ENCODE assay signal across 14 cellular contexts in genomic region chr10:33073641-33074410, GRCh38.
DNase-seq lines count a peak whose midpoint lies in the region; ATAC-seq and TF ChIP-seq lines count a peak whose summit lies in the region.
"Had no signal": no experiment of that assay in that cellular context is flagged by ENCODE, and none has a peak within 500 bp of the region (broad histone marks: within the 10 kb centered on the region; RNA-seq: fewer than 3 reads in every experiment).

No MANE protein-coding gene starts in this region.

- H3K9me2 ChIP-seq in OCI-LY7 (ENCODE audit: insufficient read depth, low read length): no peaks in the 10 kb centered on the region

- H2AFZ ChIP-seq in OCI-LY7 (ENCODE audit: low read length): no peak overlapping the region

- ATAC-seq in GM21381 (IDR thresholded peaks at IDR 0.05; ENCODE audit: unreplicated experiment): no peak
- ATAC-seq: activated naive CD8-positive, alpha-beta T cell treated with anti-CD3 and anti-CD28 coated beads, Interleukin-2, amount 50 U/mL, for 24 hours; natural killer cell treated with Interleukin-12 subunit alpha and Interleukin-12 subunit beta and Interleukin-15 and Interleukin-18, amount 100 ng/mL, for 72 hours had no signal

- no peak overlapping the region for H3K4me3 Mint-ChIP-seq in glutamatergic neuron (ENCODE audit: unreplicated experiment)
- H3K4me3 Mint-ChIP-seq: activated naive CD8-positive, alpha-beta T cell treated with anti-CD3 and anti-CD28 coated beads, Interleukin-2, amount 50 U/mL, for 24 hours; natural killer cell treated with Interleukin-12 subunit alpha and Interleukin-12 subunit beta and Interleukin-15 and Interleukin-18, amount 100 ng/mL, for 72 hours had no signal

- CTCF ChIA-PET in OCI-LY7 (lab: Charles Lee; ENCODE audit: unreplicated experiment): no interaction called here

- H3K4me3 ChIP-seq in OCI-LY7 (ENCODE audit: low read depth, low read length, poor library complexity, severe bottlenecking) (no peak overlapping the region), subcutaneous abdominal adipose tissue (ENCODE audit: low read depth in 1 of 5, low read length in 5 of 5) (peak overlapping the region in 3 of 5 donors; percentile 0 to 56 (median 11))
- H3K4me3 ChIP-seq: colonic mucosa, right lobe of liver had no signal

- H3K27ac ChIP-seq in OCI-LY7 (ENCODE audit: low read depth, low read length, poor library complexity, severe bottlenecking): no peak overlapping the region
- H3K27ac ChIP-seq in subcutaneous abdominal adipose tissue (ENCODE audit: low read depth, low read length): peak overlapping the region; percentile 60
- H3K27ac ChIP-seq: colonic mucosa, right lobe of liver had no signal

- no TSS peak for BruUV-seq in OCI-LY7 (replicated peaks; lab: Mats Ljungman, UMichigan)

- H3K9me3 Mint-ChIP-seq in glutamatergic neuron (ENCODE audit: unreplicated experiment): peaks cover 4% of the 10 kb centered on the region
- H3K9me3 Mint-ChIP-seq: activated naive CD8-positive, alpha-beta T cell treated with anti-CD3 and anti-CD28 coated beads, Interleukin-2, amount 50 U/mL, for 24 hours had no signal

- no peak overlapping the region for H3K4me2 ChIP-seq in OCI-LY7 (ENCODE audit: low read length)

- H3K36me3 Mint-ChIP-seq in glutamatergic neuron (ENCODE audit: unreplicated experiment): peaks cover 10% of the 10 kb centered on the region
- H3K36me3 Mint-ChIP-seq: natural killer cell treated with Interleukin-12 subunit alpha and Interleukin-12 subunit beta and Interleukin-15 and Interleukin-18, amount 100 ng/mL, for 72 hours had no signal

- H3K27ac Mint-ChIP-seq in glutamatergic neuron (ENCODE audit: unreplicated experiment): no peak overlapping the region
- H3K27ac Mint-ChIP-seq: activated naive CD8-positive, alpha-beta T cell treated with anti-CD3 and anti-CD28 coated beads, Interleukin-2, amount 50 U/mL, for 24 hours; natural killer cell treated with Interleukin-12 subunit alpha and Interleukin-12 subunit beta and Interleukin-15 and Interleukin-18, amount 100 ng/mL, for 72 hours had no signal

- no peaks in the 10 kb centered on the region for H3K79me2 ChIP-seq in OCI-LY7 (ENCODE audit: insufficient read depth, low read depth, low read length)

- H3K27me3 Mint-ChIP-seq in glutamatergic neuron (ENCODE audit: unreplicated experiment): peaks cover 3% of the 10 kb centered on the region
- H3K27me3 Mint-ChIP-seq: activated naive CD8-positive, alpha-beta T cell treated with anti-CD3 and anti-CD28 coated beads, Interleukin-2, amount 50 U/mL, for 24 hours; natural killer cell treated with Interleukin-12 subunit alpha and Interleukin-12 subunit beta and Interleukin-15 and Interleukin-18, amount 100 ng/mL, for 72 hours had no signal

- intact Hi-C loops in OCI-LY7 (cut with micrococcal nuclease; ENCODE audit: unreplicated experiment): no loop called here

- TF ChIP-seq CTCF in GM12873 (IDR thresholded peaks at IDR 0.05; ENCODE audit: insufficient read depth, low read depth, low read length, missing control alignments) (peak; percentile 31), OCI-LY7 (conservative IDR thresholded peaks at IDR 0.05; ENCODE audit: low read length) (0 out of 2 replicates have a peak, but pooled peaks have one; percentile 35), glutamatergic neuron (IDR thresholded peaks at IDR 0.05; ENCODE audit: partially characterized antibody, unreplicated experiment) (peak; percentile 10)

- H3K4me1 Mint-ChIP-seq in glutamatergic neuron (ENCODE audit: low read depth, unreplicated experiment): peaks cover 1% of the 10 kb centered on the region
- H3K4me1 Mint-ChIP-seq: activated naive CD8-positive, alpha-beta T cell treated with anti-CD3 and anti-CD28 coated beads, Interleukin-2, amount 50 U/mL, for 24 hours had no signal

- H3K9me3 ChIP-seq in OCI-LY7 (ENCODE audit: low read length) (no peaks in the 10 kb centered on the region), subcutaneous abdominal adipose tissue (ENCODE audit: control insufficient read depth in 5 of 5, low read length in 5 of 5) (no peaks in the 10 kb centered on the region)
- H3K9me3 ChIP-seq: colonic mucosa, right lobe of liver had no signal

- H3K9ac ChIP-seq in subcutaneous abdominal adipose tissue (ENCODE audit: low read length in 5 of 5): peak overlapping the region in 1 of 5 donors; percentile 84

- H3K27me3 ChIP-seq in subcutaneous abdominal adipose tissue (ENCODE audit: control insufficient read depth in 5 of 5, insufficient read depth in 4 of 5, low read length in 5 of 5): no peaks in the 10 kb centered on the region
- H3K27me3 ChIP-seq: colonic mucosa, right lobe of liver had no signal

- no peaks in the 10 kb centered on the region for H4K20me1 ChIP-seq in OCI-LY7 (ENCODE audit: insufficient read depth, low read length)

- H3K4me1 ChIP-seq in OCI-LY7 (ENCODE audit: insufficient read depth, low read length, poor library complexity, severe bottlenecking) (no peaks in the 10 kb centered on the region), subcutaneous abdominal adipose tissue (ENCODE audit: control insufficient read depth in 5 of 5, insufficient read depth in 5 of 5, low read length in 5 of 5) (peaks cover 2 to 16% (median 9%) of the 10 kb centered on the region in 5 donors)
- H3K4me1 ChIP-seq: colonic mucosa, right lobe of liver had no signal

- no peaks in the 10 kb centered on the region; the same call in 1 of the 2 replicates for H3K36me3 ChIP-seq in OCI-LY7 (ENCODE audit: insufficient read depth, low read length)
- H3K36me3 ChIP-seq in subcutaneous abdominal adipose tissue (ENCODE audit: control insufficient read depth in 5 of 5, insufficient read depth in 5 of 5, low read length in 5 of 5): no peaks in the 10 kb centered on the region
- H3K36me3 ChIP-seq: colonic mucosa, right lobe of liver had no signal

- POLR2A ChIA-PET in OCI-LY7 (lab: Charles Lee): interaction anchor here (0.5 to 1.6 kb wide), 4 partner anchors 20 to 84 kb away, joined by 3 to 4 read pairs (median 4); no protein-coding TSS in a partner anchor

- peak; percentile 27 for DNase-seq in OCI-LY7 (ENCODE audit: low spot score)
- no peak for DNase-seq in glutamatergic neuron
- DNase-seq in kidney tubule cell (ENCODE audit: low spot score): no peak
- DNase-seq in NCI-H82 (lab: John Stamatoyannopoulos, UW): no peak
- DNase-seq: activated CD4-positive, CD25-positive, alpha-beta regulatory T cell; activated naive CD8-positive, alpha-beta T cell treated with anti-CD3 and anti-CD28 coated beads, Interleukin-2, amount 50 U/mL, for 24 hours; Calu3; colonic mucosa; foreskin melanocyte; right lobe of liver had no signal
